In the genomic region with DNA sequence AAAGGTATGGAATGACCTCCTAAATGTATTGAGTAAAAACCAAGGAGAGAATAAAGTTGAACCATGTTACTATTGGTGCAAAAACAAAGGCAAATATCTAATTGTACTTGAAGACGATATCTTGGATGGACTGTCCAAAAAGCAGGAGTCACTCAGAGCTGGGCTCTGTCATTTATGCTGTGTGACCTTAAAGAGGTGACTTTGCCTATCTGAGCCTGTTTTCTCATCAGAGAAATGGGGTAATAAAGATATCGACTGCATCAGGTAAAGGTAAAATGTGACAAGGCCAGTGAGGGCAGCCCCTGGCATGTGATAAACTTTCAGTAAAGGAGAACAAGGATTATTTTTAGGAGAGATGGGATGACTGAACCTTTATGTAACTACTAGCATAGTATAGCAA, we compare ENCODE assay signal across 26 cellular contexts. TPM values are rescaled to one million over a fixed set of nuclear protein-coding genes. Genes with fewer than 3 reads are reported as not detected.
DNase-seq lines count a peak whose midpoint lies in the region; ATAC-seq, FAIRE-seq and TF ChIP-seq lines count a peak whose summit lies in the region.
"Had no signal": no experiment of that assay in that cellular context is flagged by ENCODE, and none has a peak within 500 bp of the region (broad histone marks: within the 10 kb centered on the region; RNA-seq: fewer than 3 reads in every experiment).

No MANE protein-coding gene starts in this region.

- TF ChIP-seq RAD21 in K562 (CRISPR knock-in tag; conservative IDR thresholded peaks at IDR 0.05 in 1 of 2, IDR thresholded peaks at IDR 0.05 in 1 of 2), result no peak

- no peak for TF ChIP-seq POLR2A in K562 (conservative IDR thresholded peaks at IDR 0.05)
- TF ChIP-seq POLR2A in thyroid gland (IDR thresholded peaks at IDR 0.05), result no peak

- intact Hi-C loops in K562 (cut with micrococcal nuclease), result no loop called here
- intact Hi-C loops in thyroid gland (cut with DNase I), result no loop called here

- H3K36me3 Mint-ChIP-seq in CD4-positive, CD25-positive, alpha-beta regulatory T cell, result no peaks in the 10 kb centered on the region
- no peaks in the 10 kb centered on the region for H3K36me3 Mint-ChIP-seq in stimulated activated effector memory CD8-positive, alpha-beta T cell treated with anti-CD3 and anti-CD28 coated beads, Interleukin-12 subunit alpha, Interleukin-12 subunit beta, amount 100 ng/mL, for 72 hours
- H3K36me3 Mint-ChIP-seq: CD4-positive, alpha-beta memory T cell; CD8-positive, alpha-beta memory T cell had no signal

- TF ChIP-seq EP300 in K562 (IDR thresholded peaks at IDR 0.05; ENCODE audit: low read length), result no peak

- H3K9me3 ChIP-seq in CD4-positive, CD25-positive, alpha-beta regulatory T cell (ENCODE audit: control insufficient read depth in 2 of 2, low read length in 2 of 2), result no peaks in the 10 kb centered on the region
- no peaks in the 10 kb centered on the region for H3K9me3 ChIP-seq in HEK293 (ENCODE audit: control insufficient read depth, insufficient read depth, low read depth, low read length)
- no peaks in the 10 kb centered on the region for H3K9me3 ChIP-seq in K562 (replicated peaks; ENCODE audit: control insufficient read depth, insufficient read depth, low read depth, low read length)
- H3K9me3 ChIP-seq in thyroid gland, result no peaks in the 10 kb centered on the region
- H3K9me3 ChIP-seq: BLaER1 treated with 17β-estradiol and CSF1 and Interleukin-3, amounts not matched to agents 10 nM and 100 nM had no signal

- ATAC-seq in CD4-positive, CD25-positive, alpha-beta regulatory T cell (ENCODE audit: low read depth in 2 of 2), result no peak
- ATAC-seq in K562, result no peak
- ATAC-seq in stimulated activated effector memory CD8-positive, alpha-beta T cell treated with anti-CD3 and anti-CD28 coated beads, Interleukin-12 subunit alpha, Interleukin-12 subunit beta, amount 100 ng/mL, for 72 hours, result no peak

- no peaks in the 10 kb centered on the region for H3K27me3 Mint-ChIP-seq in CD4-positive, CD25-positive, alpha-beta regulatory T cell
- H3K27me3 Mint-ChIP-seq: CD4-positive, alpha-beta memory T cell; CD8-positive, alpha-beta memory T cell had no signal

- no peak overlapping the region for H3K4me2 ChIP-seq in K562 (ENCODE audit: insufficient read depth, low read length)
- H3K4me2 ChIP-seq: BLaER1 treated with 17β-estradiol and CSF1 and Interleukin-3, amounts not matched to agents 10 nM and 100 nM had no signal

- TF ChIP-seq CTCF in HEK293 (tag by site-specific recombination; IDR thresholded peaks at IDR 0.05) (no peak), K562 (IDR thresholded peaks at IDR 0.05 in 2 of 3, conservative IDR thresholded peaks at IDR 0.05 in 1 of 3; ENCODE audit: insufficient read depth in 2 of 3, low read depth in 1 of 3, low read length in 3 of 3) (no peak), thyroid gland (IDR thresholded peaks at IDR 0.05) (no peak)

- in situ Hi-C loops in K562 (cut with MboI), result no loop called here
- in situ Hi-C loops in G401 (cut with HindIII; ENCODE audit: low sequenced_read_pairs), result no loop called here

- BruUV-seq in K562 (replicated peaks; lab: Mats Ljungman, UMichigan), result no TSS peak

- no peak for DNase-seq in CD4-positive, CD25-positive, alpha-beta regulatory T cell
- DNase-seq in K562 (ENCODE audit: extremely low read depth in 1 of 4, low spot score in 3 of 4), result no peak
- no peak for DNase-seq in stimulated activated effector memory CD8-positive, alpha-beta T cell treated with anti-CD3 and anti-CD28 coated beads, Interleukin-12 subunit alpha, Interleukin-12 subunit beta, amount 100 ng/mL, for 72 hours (ENCODE audit: low spot score in 2 of 2)
- no peak for DNase-seq in NCI-H345 (lab: John Stamatoyannopoulos, UW)
- DNase-seq in amygdala (lab: John Stamatoyannopoulos, UW), result no peak
- no peak for DNase-seq in thyroid gland
- no peak for DNase-seq in G401 (ENCODE audit: low spot score)
- DNase-seq: 8988T; ACHN; CD4-positive, alpha-beta memory T cell; CD8-positive, alpha-beta memory T cell; COR-L47; DMS 273 treated with DMSO at 0.1 percent for 48 hours; DMS153; DMS53; DMS79; DND-41; EL; GF-D8 had no signal

- no peaks in the 10 kb centered on the region for H3K36me3 ChIP-seq in CD4-positive, CD25-positive, alpha-beta regulatory T cell (ENCODE audit: control insufficient read depth, insufficient read depth, low read length)
- no peaks in the 10 kb centered on the region for H3K36me3 ChIP-seq in HEK293 (ENCODE audit: control insufficient read depth in 2 of 2, insufficient read depth in 1 of 2, low read length in 2 of 2)
- H3K36me3 ChIP-seq in K562 (ENCODE audit: control insufficient read depth, insufficient read depth, low read length), result no peaks in the 10 kb centered on the region; the same call in 2 of the 3 replicates
- no peaks in the 10 kb centered on the region for H3K36me3 ChIP-seq in thyroid gland
- H3K36me3 ChIP-seq: BLaER1 treated with 17β-estradiol and CSF1 and Interleukin-3, amounts not matched to agents 10 nM and 100 nM had no signal

- FAIRE-seq in K562 (lab: Jason Lieb, UNC), result no peak
- FAIRE-seq: A204.1, G401.6, GM12891, GM19239 had no signal

- H3K9ac ChIP-seq in K562 (ENCODE audit: insufficient read depth in 1 of 2, low read depth in 2 of 2, low read length in 2 of 2), result no peak overlapping the region
- H3K9ac ChIP-seq: BLaER1 treated with 17β-estradiol and CSF1 and Interleukin-3, amounts not matched to agents 10 nM and 100 nM had no signal

- POLR2A ChIA-PET in HEK293 (lab: Yijun Ruan, JAX), result interaction anchor here (0.7 kb wide), 2 partner anchors 8 to 12 kb away, joined by 4 to 10 read pairs; no protein-coding TSS in a partner anchor
- POLR2A ChIA-PET in K562 (lab: Yijun Ruan, JAX), result interaction anchor here (0.7 to 1.4 kb wide), 3 partner anchors 8 to 327 kb away, joined by 3 to 8 read pairs (median 4); a partner anchor contains a TSS

- no peak overlapping the region for H3K4me3 ChIP-seq in CD4-positive, CD25-positive, alpha-beta regulatory T cell (ENCODE audit: low read depth, low read length)
- H3K4me3 ChIP-seq in HEK293 (ENCODE audit: low read depth, low read length), result no peak overlapping the region
- no peak overlapping the region for H3K4me3 ChIP-seq in K562
- no peak overlapping the region for H3K4me3 ChIP-seq in thyroid gland (replicated peaks in 1 of 3)
- H3K4me3 ChIP-seq: BLaER1 treated with 17β-estradiol and CSF1 and Interleukin-3, amounts not matched to agents 10 nM and 100 nM had no signal

- peaks cover 11% of the 10 kb centered on the region; the same call in 2 of the 3 replicates for H3K79me2 ChIP-seq in K562 (ENCODE audit: control insufficient read depth, insufficient read depth, low read length)

- H3K4me3 Mint-ChIP-seq in CD4-positive, CD25-positive, alpha-beta regulatory T cell, result peak overlapping the region in 1 of 4 donors; percentile 34
- no peak overlapping the region for H3K4me3 Mint-ChIP-seq in stimulated activated effector memory CD8-positive, alpha-beta T cell treated with anti-CD3 and anti-CD28 coated beads, Interleukin-12 subunit alpha, Interleukin-12 subunit beta, amount 100 ng/mL, for 72 hours

- H3K9me1 ChIP-seq in K562 (ENCODE audit: control insufficient read depth, insufficient read depth, low read length), result peaks cover 6% of the 10 kb centered on the region

- no peaks in the 10 kb centered on the region; the same call in 1 of the 2 replicates for H4K20me1 ChIP-seq in K562 (replicated peaks; ENCODE audit: control insufficient read depth, insufficient read depth, low read length)

- H2AFZ ChIP-seq in K562 (ENCODE audit: low read depth, low read length), result no peak overlapping the region

- no peaks in the 10 kb centered on the region for H3K9me3 Mint-ChIP-seq in CD4-positive, CD25-positive, alpha-beta regulatory T cell
- no peaks in the 10 kb centered on the region for H3K9me3 Mint-ChIP-seq in stimulated activated effector memory CD8-positive, alpha-beta T cell treated with anti-CD3 and anti-CD28 coated beads, Interleukin-12 subunit alpha, Interleukin-12 subunit beta, amount 100 ng/mL, for 72 hours
- H3K9me3 Mint-ChIP-seq: CD4-positive, alpha-beta memory T cell; CD8-positive, alpha-beta memory T cell had no signal

- 25% methylated on average over 2 of the region's 2 CpGs for WGBS in K562 (ENCODE audit: insufficient coverage, low coverage, missing lambda C conversion rate)
- WGBS in thyroid gland, 2 donors, result 76 to 86% methylated on average over 2 of the region's 2 CpGs

- H3K27ac ChIP-seq in CD4-positive, CD25-positive, alpha-beta regulatory T cell (ENCODE audit: insufficient read depth, low read length, poor library complexity, severe bottlenecking), result no peak overlapping the region
- H3K27ac ChIP-seq in HEK293 (ENCODE audit: extremely low read depth, low read depth, low read length) (no peak overlapping the region), K562 (ENCODE audit: extremely low read depth, low read depth, low read length) (no peak overlapping the region), thyroid gland (no peak overlapping the region)
- H3K27ac ChIP-seq: BLaER1 treated with 17β-estradiol and CSF1 and Interleukin-3, amounts not matched to agents 10 nM and 100 nM; C4-2B had no signal

- peaks cover 20% of the 10 kb centered on the region for H3K4me1 ChIP-seq in CD4-positive, CD25-positive, alpha-beta regulatory T cell (ENCODE audit: control insufficient read depth, insufficient read depth, low read length, poor library complexity, severe bottlenecking)
- peaks cover 7% of the 10 kb centered on the region for H3K4me1 ChIP-seq in HEK293 (ENCODE audit: control insufficient read depth, insufficient read depth, low read length)
- peaks cover 20 to 39% of the 10 kb centered on the region in 2 experiments for H3K4me1 ChIP-seq in K562 (replicated peaks in 1 of 2; ENCODE audit: control insufficient read depth in 2 of 2, insufficient read depth in 2 of 2, low read length in 2 of 2)
- peaks cover 15 to 29% of the 10 kb centered on the region in 2 donors for H3K4me1 ChIP-seq in thyroid gland

- CTCF ChIA-PET in HEK293 (lab: Yijun Ruan, JAX), result no interaction called here
- CTCF ChIA-PET in K562 (lab: Yijun Ruan, JAX; ENCODE audit: low intra/inter-chr PET ratio), result no interaction called here

- H3K4me1 Mint-ChIP-seq in CD4-positive, CD25-positive, alpha-beta regulatory T cell, result peaks cover 0 to 15% (median 3%) of the 10 kb centered on the region in 4 donors
- H3K4me1 Mint-ChIP-seq in stimulated activated effector memory CD8-positive, alpha-beta T cell treated with anti-CD3 and anti-CD28 coated beads, Interleukin-12 subunit alpha, Interleukin-12 subunit beta, amount 100 ng/mL, for 72 hours, result peaks cover 6% of the 10 kb centered on the region

- no peaks in the 10 kb centered on the region for H3K27me3 ChIP-seq in CD4-positive, CD25-positive, alpha-beta regulatory T cell (ENCODE audit: control insufficient read depth, insufficient read depth, low read length)
- H3K27me3 ChIP-seq in K562 (ENCODE audit: control insufficient read depth in 2 of 2, insufficient read depth in 2 of 2, low read length in 2 of 2), result no peaks in the 10 kb centered on the region
- no peaks in the 10 kb centered on the region for H3K27me3 ChIP-seq in thyroid gland
- H3K27me3 ChIP-seq: BLaER1 treated with 17β-estradiol and CSF1 and Interleukin-3, amounts not matched to agents 10 nM and 100 nM had no signal

- peak overlapping the region in 2 of 3 donors; percentile 53 to 83 for H3K27ac Mint-ChIP-seq in CD4-positive, CD25-positive, alpha-beta regulatory T cell
- peak overlapping the region; percentile 15 for H3K27ac Mint-ChIP-seq in stimulated activated effector memory CD8-positive, alpha-beta T cell treated with anti-CD3 and anti-CD28 coated beads, Interleukin-12 subunit alpha, Interleukin-12 subunit beta, amount 100 ng/mL, for 72 hours

RNA-seq across cellular contexts. Expression of a gene that starts 1.8 kb away (rescaled TPM):
- 5.3 TPM for total RNA-seq in CD4-positive, CD25-positive, alpha-beta regulatory T cell
- under 1 TPM; 0.47 to 0.98 (median 0.83) TPM for polyA plus RNA-seq in CD4-positive, CD25-positive, alpha-beta regulatory T cell
- total RNA-seq in K562 (2011; cell fraction: chromatin; rRNA removed; ENCODE audit: low replicate concordance), result 28.0 and 68.9 TPM in 2 replicates
- 41.1 and 52.0 TPM in 2 replicates for total RNA-seq in K562 (2011; cell fraction: nucleolus; rRNA removed)
- 34.1 and 35.2 TPM in 2 replicates for total RNA-seq in K562 (2011; cell fraction: nucleoplasm; rRNA removed)
- total RNA-seq in K562 (2014; rRNA removed), result 9.6 and 10.5 TPM in 2 replicates
- 3.9 and 4.3 TPM in 2 replicates for total RNA-seq in K562 (2014; rRNA removed; fragmentation: Illumina TruSeq; extraction: Trizol)
- total RNA-seq in K562 (2015; rRNA removed; fragmentation: Illumina TruSeq; extraction: Trizol), result 6.2 and 6.5 TPM in 2 replicates
- total RNA-seq in K562 (2021), result 12.0 and 12.6 TPM in 2 replicates
- 6.3 and 6.5 TPM in 2 replicates for polyA plus RNA-seq in K562 (2011; rRNA removed)
- 5.8 and 12.1 TPM in 2 replicates for polyA plus RNA-seq in K562 (2011; cell fraction: cytosol; rRNA removed)
- polyA plus RNA-seq in K562 (2011; cell fraction: nucleus; rRNA removed), result 10.8 and 22.9 TPM in 2 replicates
- polyA plus RNA-seq in K562 (2012), result 5.0 and 6.9 TPM in 2 replicates
- polyA plus RNA-seq in K562 (2014; fragmentation: Illumina TruSeq; extraction: Trizol), result 4.2 and 5.7 TPM in 2 replicates
- polyA plus RNA-seq in K562 (2014; fragmentation: Nextera tagmentation; extraction: Ambion mirVana), result under 1 TPM; 0.20 to 0.31 TPM
- 7.6 and 7.9 TPM in 2 replicates for polyA plus RNA-seq in K562 (2014; rRNA removed)
- 8.5 and 9.6 TPM in 2 replicates for polyA minus RNA-seq in K562 (2011; rRNA and poly(A)+ RNA removed)
- 6.6 and 9.7 TPM in 2 replicates for polyA minus RNA-seq in K562 (2011; cell fraction: cytosol; rRNA and poly(A)+ RNA removed)
- polyA minus RNA-seq in K562 (2011; cell fraction: nucleus; rRNA and poly(A)+ RNA removed), result 13.3 and 14.7 TPM in 2 replicates
- total RNA-seq in thyroid gland, result 1 to 10 TPM; 4.9 to 6.8 (median 5.3) TPM
- 3.8 and 7.4 TPM in 2 replicates for total RNA-seq in G401 (2014; rRNA removed; shearing (Covaris generic))

RNA-seq across cellular contexts. Expression of a gene that starts 6.9 kb away (rescaled TPM):
- 20.6 TPM for total RNA-seq in CD4-positive, CD25-positive, alpha-beta regulatory T cell
- polyA plus RNA-seq in CD4-positive, CD25-positive, alpha-beta regulatory T cell, result 10 to 100 TPM; 12.5 to 17.4 (median 14.2) TPM
- 71.5 and 173 TPM in 2 replicates for total RNA-seq in K562 (2011; cell fraction: chromatin; rRNA removed; ENCODE audit: low replicate concordance)
- total RNA-seq in K562 (2011; cell fraction: nucleolus; rRNA removed), result 98.1 and 99.0 TPM in 2 replicates
- total RNA-seq in K562 (2011; cell fraction: nucleoplasm; rRNA removed), result 61.3 and 107 TPM in 2 replicates
- total RNA-seq in K562 (2014; rRNA removed), result 39.0 and 40.3 TPM in 2 replicates
- total RNA-seq in K562 (2014; rRNA removed; fragmentation: Illumina TruSeq; extraction: Trizol), result 5.9 and 6.4 TPM in 2 replicates
- 18.5 and 21.4 TPM in 2 replicates for total RNA-seq in K562 (2015; rRNA removed; fragmentation: Illumina TruSeq; extraction: Trizol)
- total RNA-seq in K562 (2021), result 51.7 and 63.0 TPM in 2 replicates
- polyA plus RNA-seq in K562 (2011; rRNA removed), result 27.6 and 38.3 TPM in 2 replicates
- 40.5 and 99.8 TPM in 2 replicates for polyA plus RNA-seq in K562 (2011; cell fraction: cytosol; rRNA removed)
- polyA plus RNA-seq in K562 (2011; cell fraction: nucleus; rRNA removed), result 261 and 270 TPM in 2 replicates
- 24.6 and 74.9 TPM in 2 replicates for polyA plus RNA-seq in K562 (2012)
- polyA plus RNA-seq in K562 (2014; fragmentation: Illumina TruSeq; extraction: Trizol), result 13.5 and 29.6 TPM in 2 replicates
- polyA plus RNA-seq in K562 (2014; fragmentation: Nextera tagmentation; extraction: Ambion mirVana), result 1 to 10 TPM; 1.4 to 3.8 TPM
- polyA plus RNA-seq in K562 (2014; rRNA removed), result 86.0 and 111 TPM in 2 replicates
- polyA minus RNA-seq in K562 (2011; rRNA and poly(A)+ RNA removed), result 15.9 and 19.8 TPM in 2 replicates
- 16.9 and 19.2 TPM in 2 replicates for polyA minus RNA-seq in K562 (2011; cell fraction: cytosol; rRNA and poly(A)+ RNA removed)
- polyA minus RNA-seq in K562 (2011; cell fraction: nucleus; rRNA and poly(A)+ RNA removed), result 54.3 and 67.5 TPM in 2 replicates
- 10 to 100 TPM in 3 of 4 donors, 1 to 10 TPM in 1; 5.9 to 16.3 (median 15.5) TPM for total RNA-seq in thyroid gland
- 23.6 and 45.3 TPM in 2 replicates for total RNA-seq in G401 (2014; rRNA removed; shearing (Covaris generic))

RNA-seq across cellular contexts. Expression of a gene that starts 12.4 kb away (rescaled TPM):
- total RNA-seq in CD4-positive, CD25-positive, alpha-beta regulatory T cell, result 131 TPM
- 100 to 1,000 TPM; 208 to 237 (median 223) TPM for polyA plus RNA-seq in CD4-positive, CD25-positive, alpha-beta regulatory T cell
- 69.3 and 160 TPM in 2 replicates for total RNA-seq in K562 (2011; cell fraction: chromatin; rRNA removed; ENCODE audit: low replicate concordance)
- total RNA-seq in K562 (2011; cell fraction: nucleolus; rRNA removed), result 133 and 147 TPM in 2 replicates
- total RNA-seq in K562 (2011; cell fraction: nucleoplasm; rRNA removed), result 86.5 and 106 TPM in 2 replicates
- total RNA-seq in K562 (2014; rRNA removed) (224 and 280 TPM in 2 replicates), K562 (2014; rRNA removed; fragmentation: Illumina TruSeq; extraction: Trizol) (78.1 and 91.2 TPM in 2 replicates), K562 (2015; rRNA removed; fragmentation: Illumina TruSeq; extraction: Trizol) (171 and 180 TPM in 2 replicates), K562 (2021) (164 and 167 TPM in 2 replicates), thyroid gland (100 to 1,000 TPM; 210 to 281 (median 262) TPM)
- polyA plus RNA-seq in K562 (2011; rRNA removed) (128 and 132 TPM in 2 replicates), K562 (2014; fragmentation: Illumina TruSeq; extraction: Trizol) (151 and 170 TPM in 2 replicates), K562 (2014; fragmentation: Nextera tagmentation; extraction: Ambion mirVana) (1 to 10 TPM; 2.4 to 4.8 TPM), K562 (2014; rRNA removed) (242 and 255 TPM in 2 replicates)
- polyA plus RNA-seq in K562 (2011; cell fraction: cytosol; rRNA removed), result 110 and 136 TPM in 2 replicates
- 328 and 373 TPM in 2 replicates for polyA plus RNA-seq in K562 (2011; cell fraction: nucleus; rRNA removed)
- polyA plus RNA-seq in K562 (2012), result 163 and 245 TPM in 2 replicates
- 33.8 and 41.5 TPM in 2 replicates for polyA minus RNA-seq in K562 (2011; rRNA and poly(A)+ RNA removed)
- polyA minus RNA-seq in K562 (2011; cell fraction: cytosol; rRNA and poly(A)+ RNA removed), result 34.7 and 36.8 TPM in 2 replicates
- 21.8 and 31.0 TPM in 2 replicates for polyA minus RNA-seq in K562 (2011; cell fraction: nucleus; rRNA and poly(A)+ RNA removed)
- total RNA-seq in G401 (2014; rRNA removed; shearing (Covaris generic)), result 315 and 347 TPM in 2 replicates
